ENCODE assay signal across 8 cellular contexts in the genomic region with DNA sequence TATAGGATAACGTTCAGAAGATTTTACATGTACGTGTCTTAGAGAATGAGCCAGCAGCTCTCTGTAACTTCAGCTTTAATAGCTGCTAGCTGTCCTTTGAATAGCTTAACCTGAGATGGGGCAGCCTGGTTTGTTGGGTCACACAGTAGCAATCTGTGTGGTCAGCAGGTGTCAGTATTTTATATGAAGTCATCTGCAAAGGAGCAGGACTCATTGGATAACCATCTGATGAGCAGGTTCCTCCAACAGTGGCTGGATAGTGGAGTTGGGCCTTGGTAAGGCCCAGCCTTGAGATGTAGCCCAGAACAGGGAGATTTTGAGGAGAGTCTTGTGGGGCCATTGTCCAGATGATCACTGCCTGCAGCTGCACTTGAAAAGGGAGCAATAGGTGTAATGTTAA. TPM values are rescaled to one million over a fixed set of nuclear protein-coding genes. Genes with fewer than 3 reads are reported as not detected.
DNase-seq lines count a peak whose midpoint lies in the region; ATAC-seq and FAIRE-seq lines count a peak whose summit lies in the region.
"Had no signal": no experiment of that assay in that cellular context is flagged by ENCODE, and none has a peak within 500 bp of the region (broad histone marks: within the 10 kb centered on the region; RNA-seq: fewer than 3 reads in every experiment).

No MANE protein-coding gene starts in this region.

- no peak overlapping the region for H3K4me3 ChIP-seq in small intestine (ENCODE audit: low read depth in 1 of 2, low read length in 2 of 2)

- DNase-seq in NCI-H748 (lab: John Stamatoyannopoulos, UW; ENCODE audit: unreplicated experiment) (peak; percentile 12), NCI-H748 treated with DMSO at 0.1 percent for 48 hours (lab: John Stamatoyannopoulos, UW) (no peak), dermis blood vessel endothelial cell (peak; percentile 46), small intestine (peak; percentile 76), posterior cingulate gyrus (no peak)
- DNase-seq: naive B cell had no signal

- no peak for FAIRE-seq in small intestine (lab: Jason Lieb, UNC)

- no peaks in the 10 kb centered on the region for H3K9me3 ChIP-seq in small intestine (ENCODE audit: control insufficient read depth, low read depth)

- H3K4me1 ChIP-seq in small intestine (ENCODE audit: control insufficient read depth in 2 of 2, insufficient read depth in 1 of 2, low read depth in 1 of 2, low read length in 1 of 2): no peaks in the 10 kb centered on the region

- WGBS in small intestine, 3 donors: 73 to 87% (median 73%) methylated on average over 2 of the region's 2 CpGs

- H3K27me3 ChIP-seq in small intestine (ENCODE audit: control insufficient read depth in 2 of 2, insufficient read depth in 2 of 2, low read length in 2 of 2): no peaks in the 10 kb centered on the region

- intact Hi-C loops in posterior cingulate gyrus (cut with DNase I): no loop called here

- no peak overlapping the region for H3K27ac ChIP-seq in small intestine (ENCODE audit: low read depth in 1 of 2, low read length in 1 of 2)

- H3K36me3 ChIP-seq in small intestine (ENCODE audit: control insufficient read depth in 2 of 2, insufficient read depth in 2 of 2, low read length in 2 of 2): no peaks in the 10 kb centered on the region

- ATAC-seq in HG03521 (IDR thresholded peaks at IDR 0.05; ENCODE audit: unreplicated experiment): no peak

RNA-seq across cellular contexts. Expression of gene GSTM5, which starts 6.4 kb away (rescaled TPM):
- total RNA-seq in dermis blood vessel endothelial cell: under 0.01 TPM in 1 of 2 replicates, not detected in the other
- 1 to 10 TPM in 2 of 3 donors, not detected in 1; 1.1 to 3.0 TPM for polyA plus RNA-seq in small intestine

RNA-seq across cellular contexts. Expression of gene GSTM3, which starts 22.3 kb away (rescaled TPM):
- 25.1 and 54.1 TPM in 2 replicates for total RNA-seq in dermis blood vessel endothelial cell
- 100 to 1,000 TPM in 1 of 3 donors, 10 to 100 TPM in 2; 71.6 to 169 (median 88.2) TPM for polyA plus RNA-seq in small intestine

RNA-seq across cellular contexts. Expression of gene GSTM1, which starts 30.9 kb away (rescaled TPM):
- total RNA-seq in dermis blood vessel endothelial cell: 8.5 TPM in 1 of 2 replicates, not detected in the other
- polyA plus RNA-seq in small intestine: 100 to 1,000 TPM in 2 of 3 donors, 1 to 10 TPM in 1; 2.7 to 175 (median 101) TPM

RNA-seq across cellular contexts. Expression of gene EPS8L3, which starts 45.2 kb away (rescaled TPM):
- not detected in 2 replicates for total RNA-seq in dermis blood vessel endothelial cell
- polyA plus RNA-seq in small intestine: 100 to 1,000 TPM; 167 to 736 (median 425) TPM
- total RNA-seq: activated T-helper 1 cell treated with anti-CD3 and anti-CD28 coated beads, Interleukin-12 subunit alpha, Interleukin-12 subunit beta, Interleukin-2, Interleukin-4 antibody, amounts not matched to agents 30 ng/mL and 10 ng/mL and 1 ng/mL, durations not matched to agents 14 hours and 24 hours and 36 hours had no signal

RNA-seq across cellular contexts. Expression of gene GSTM2, which starts 50.6 kb away (rescaled TPM):
- total RNA-seq in dermis blood vessel endothelial cell: 4.0 and 4.1 TPM in 2 replicates
- polyA plus RNA-seq in small intestine: 10 to 100 TPM; 29.4 to 66.2 (median 42.2) TPM

Comparison
In these comparisons a context has a peak if more than half of its experiments do, and no peak if none do; other contexts are left out.
1. DNase-seq: peak in NCI-H748 (single experiment), dermis blood vessel endothelial cell (single experiment) and small intestine (single experiment); none in NCI-H748 treated with DMSO at 0.1 percent for 48 hours (single experiment) and posterior cingulate gyrus (0 of 10).